22 cellular contexts compared by ENCODE assay signal in genomic region chr2:161910200-161910599, GRCh38.
DNase-seq lines count a peak whose midpoint lies in the region; ATAC-seq, FAIRE-seq and TF ChIP-seq lines count a peak whose summit lies in the region.
"Had no signal": no experiment of that assay in that cellular context is flagged by ENCODE, and none has a peak within 500 bp of the region (broad histone marks: within the 10 kb centered on the region; RNA-seq: fewer than 3 reads in every experiment).

No MANE protein-coding gene starts in this region.

- no peak overlapping the region for H2BK5ac ChIP-seq in IMR-90 (ENCODE audit: low read depth, low read length, poor library complexity, severe bottlenecking)

- 0% methylated on average over 2 of the region's 2 CpGs for WGBS in HepG2 (ENCODE audit: low lambda C conversion rate)
- WGBS in right lobe of liver (ENCODE audit: insufficient coverage, low coverage, low lambda C conversion rate, missing lambda C conversion rate): 33% methylated on average over 2 of the region's 2 CpGs
- no CpG with 5 or more reads among the region's 2 CpGs for WGBS in IMR-90 (ENCODE audit: extremely low coverage in 2 of 2, insufficient read length in 1 of 2), 2 experiments

- H4K20me1 ChIP-seq in HepG2 (ENCODE audit: insufficient read depth, low read length): no peaks in the 10 kb centered on the region
- H4K20me1 ChIP-seq in IMR-90 (ENCODE audit: insufficient read depth, low read length): no peaks in the 10 kb centered on the region
- H4K20me1 ChIP-seq: BLaER1 had no signal

- POLR2A ChIA-PET in HepG2 (lab: Yijun Ruan, JAX): no interaction called here
- POLR2A ChIA-PET in IMR-90 (lab: Charles Lee; ENCODE audit: unreplicated experiment): no interaction called here

- H3K79me2 ChIP-seq in HepG2 (ENCODE audit: insufficient read depth, low read length): no peaks in the 10 kb centered on the region

- CTCF ChIA-PET in HepG2 (lab: Yijun Ruan, JAX; ENCODE audit: low intra/inter-chr PET ratio, low total read pairs) (no interaction called here), IMR-90 (lab: Yijun Ruan, JAX) (no interaction called here)

- peaks cover 33% of the 10 kb centered on the region for H3K4me1 Mint-ChIP-seq in stimulated activated effector memory CD8-positive, alpha-beta T cell treated with anti-CD3 and anti-CD28 coated beads, Interleukin-12 subunit alpha, Interleukin-12 subunit beta, amount 100 ng/mL, for 72 hours
- H3K4me1 Mint-ChIP-seq: CD14-positive monocyte had no signal

- H3K14ac ChIP-seq in IMR-90 (replicated peaks; ENCODE audit: low read depth, low read length): no peak overlapping the region

- no peak overlapping the region for H3K27ac ChIP-seq in HepG2 (ENCODE audit: extremely low read length, insufficient read depth, low read length)
- H3K27ac ChIP-seq in right lobe of liver: no peak overlapping the region
- no peak overlapping the region for H3K27ac ChIP-seq in IMR-90 (ENCODE audit: insufficient read depth, low read length)
- H3K27ac ChIP-seq: 22Rv1, BLaER1 had no signal

- H3K4me2 ChIP-seq in HepG2 (ENCODE audit: low read depth, low read length): no peak overlapping the region
- H3K4me2 ChIP-seq in IMR-90 (ENCODE audit: low read depth, low read length): no peak overlapping the region
- H3K4me2 ChIP-seq: BLaER1 had no signal

- DNase-seq in HepG2 (ENCODE audit: low spot score) (no peak), right lobe of liver (no peak), IMR-90 (no peak), NCI-H446 (lab: John Stamatoyannopoulos, UW) (no peak)
- DNase-seq in stimulated activated effector memory CD8-positive, alpha-beta T cell treated with anti-CD3 and anti-CD28 coated beads, Interleukin-12 subunit alpha, Interleukin-12 subunit beta, amount 100 ng/mL, for 72 hours (ENCODE audit: low spot score in 2 of 2): no peak
- DNase-seq: ACHN; BE2C; C1 segment of cervical spinal cord; Caco-2; Calu3; CD4-positive, alpha-beta memory T cell; CD4-positive, CD25-positive, alpha-beta regulatory T cell; DMS79 treated with DMSO at 0.1 percent for 48 hours; GF-D8 had no signal

- H3K4me1 ChIP-seq in HepG2 (ENCODE audit: insufficient read depth, low read length) (no peaks in the 10 kb centered on the region), right lobe of liver (no peaks in the 10 kb centered on the region), IMR-90 (ENCODE audit: control insufficient read depth, insufficient read depth, low read length) (no peaks in the 10 kb centered on the region)
- H3K4me1 ChIP-seq: BE2C, Caco-2 had no signal

- peak overlapping the region; percentile 73 for H3K4me3 Mint-ChIP-seq in stimulated activated effector memory CD8-positive, alpha-beta T cell treated with anti-CD3 and anti-CD28 coated beads, Interleukin-12 subunit alpha, Interleukin-12 subunit beta, amount 100 ng/mL, for 72 hours
- H3K4me3 Mint-ChIP-seq: CD14-positive monocyte; CD4-positive, CD25-positive, alpha-beta regulatory T cell had no signal

- dilution Hi-C loops in IMR-90 (cut with HindIII; ENCODE audit: low sequenced_read_pairs, unreplicated experiment): no loop called here

- in situ Hi-C loops in HepG2 (cut with HindIII; ENCODE audit: extremely low pct_ligation_motif_present, low pct_unique_long_range_greater_than_20kb) (no loop called here), IMR-90 (cut with MboI; ENCODE audit: low sequenced_read_pairs) (no loop called here)

- no peak overlapping the region for H2AK5ac ChIP-seq in IMR-90 (ENCODE audit: low read depth, low read length)

- no peak overlapping the region for H3K4me3 ChIP-seq in HepG2 (replicated peaks in 1 of 3; ENCODE audit: insufficient read depth in 1 of 3, low read depth in 2 of 3, low read length in 3 of 3)
- no peak overlapping the region for H3K4me3 ChIP-seq in right lobe of liver
- no peak overlapping the region for H3K4me3 ChIP-seq in IMR-90 (ENCODE audit: insufficient read depth, low read depth, low read length)
- H3K4me3 ChIP-seq: BLaER1 had no signal

- TF ChIP-seq POLR2A in HepG2 (IDR thresholded peaks at IDR 0.05; ENCODE audit: insufficient read depth in 1 of 2, low read depth in 2 of 2, low read length in 2 of 2): no peak
- TF ChIP-seq POLR2A in right lobe of liver (IDR thresholded peaks at IDR 0.05): no peak
- TF ChIP-seq POLR2A in IMR-90 (IDR thresholded peaks at IDR 0.05; ENCODE audit: low read depth, low read length): no peak

- TF ChIP-seq CTCF in HepG2 (CRISPR knock-in tag; IDR thresholded peaks at IDR 0.05): no peak
- TF ChIP-seq CTCF in right lobe of liver (IDR thresholded peaks at IDR 0.05): no peak
- no peak for TF ChIP-seq CTCF in IMR-90 (conservative IDR thresholded peaks at IDR 0.05; ENCODE audit: low read depth, low read length)

- no peak overlapping the region for H3K23ac ChIP-seq in IMR-90 (ENCODE audit: low read depth, low read length)

- H3K9ac ChIP-seq in HepG2 (ENCODE audit: insufficient read depth, low read depth, low read length) (no peak overlapping the region), IMR-90 (ENCODE audit: low read depth, low read length) (no peak overlapping the region)
- H3K9ac ChIP-seq: BLaER1 had no signal

- no peak overlapping the region for H4K91ac ChIP-seq in IMR-90 (ENCODE audit: insufficient read depth, low read depth, low read length)

- H4K5ac ChIP-seq in IMR-90 (ENCODE audit: low read depth, low read length): no peak overlapping the region

- H3K36me3 Mint-ChIP-seq in stimulated activated effector memory CD8-positive, alpha-beta T cell treated with anti-CD3 and anti-CD28 coated beads, Interleukin-12 subunit alpha, Interleukin-12 subunit beta, amount 100 ng/mL, for 72 hours: peaks cover 68% of the 10 kb centered on the region
- H3K36me3 Mint-ChIP-seq: CD14-positive monocyte; CD4-positive, alpha-beta memory T cell; CD4-positive, CD25-positive, alpha-beta regulatory T cell had no signal

- no TSS peak for BruUV-seq in HepG2 (replicated peaks; lab: Mats Ljungman, UMichigan)
- BruUV-seq in IMR-90 (replicated peaks; lab: Mats Ljungman, UMichigan): no TSS peak

- H2AK9ac ChIP-seq in IMR-90 (replicated peaks; ENCODE audit: low read depth, low read length, poor library complexity): no peak overlapping the region

- TF ChIP-seq EP300 in HepG2 (IDR thresholded peaks at IDR 0.05; ENCODE audit: low read depth in 2 of 2, low read length in 2 of 2) (no peak), HepG2 (CRISPR knock-in tag; IDR thresholded peaks at IDR 0.05; ENCODE audit: borderline replicate concordance) (no peak)

- H3K18ac ChIP-seq in IMR-90 (ENCODE audit: low read depth, low read length): no peak overlapping the region

- FAIRE-seq in HepG2 (lab: Jason Lieb, UNC): no peak
- FAIRE-seq: D721Med, G401.6, GM12891, GM19239 had no signal

- no peak overlapping the region for H2BK20ac ChIP-seq in IMR-90 (ENCODE audit: low read depth, low read length)

- peak overlapping the region; percentile 92 for H3K27ac Mint-ChIP-seq in stimulated activated effector memory CD8-positive, alpha-beta T cell treated with anti-CD3 and anti-CD28 coated beads, Interleukin-12 subunit alpha, Interleukin-12 subunit beta, amount 100 ng/mL, for 72 hours
- H3K27ac Mint-ChIP-seq: CD14-positive monocyte; CD4-positive, alpha-beta memory T cell; CD4-positive, CD25-positive, alpha-beta regulatory T cell had no signal

- no peak overlapping the region for H2BK15ac ChIP-seq in IMR-90 (ENCODE audit: low read depth, low read length)

- no peaks in the 10 kb centered on the region for H3K9me1 ChIP-seq in IMR-90 (ENCODE audit: insufficient read depth, low read length)

- H3K36me3 ChIP-seq in HepG2 (replicated peaks in 1 of 2; ENCODE audit: control insufficient read depth in 1 of 2, insufficient read depth in 2 of 2, low read length in 2 of 2) (no peaks in the 10 kb centered on the region), right lobe of liver (no peaks in the 10 kb centered on the region), IMR-90 (ENCODE audit: control insufficient read depth, insufficient read depth, low read length) (no peaks in the 10 kb centered on the region)
- H3K36me3 ChIP-seq: BE2C, BLaER1 had no signal

- H3K27me3 ChIP-seq in HepG2 (ENCODE audit: control insufficient read depth in 1 of 2, insufficient read depth in 2 of 2, low read length in 2 of 2) (no peaks in the 10 kb centered on the region), right lobe of liver (no peaks in the 10 kb centered on the region), IMR-90 (ENCODE audit: control insufficient read depth, insufficient read depth, low read length) (no peaks in the 10 kb centered on the region)
- H3K27me3 ChIP-seq: BE2C, BLaER1 had no signal

- H3K9me3 ChIP-seq in HepG2 (ENCODE audit: low read length): no peaks in the 10 kb centered on the region
- no peaks in the 10 kb centered on the region for H3K9me3 ChIP-seq in right lobe of liver
- H3K9me3 ChIP-seq in IMR-90 (ENCODE audit: control insufficient read depth, insufficient read depth, low read length): no peaks in the 10 kb centered on the region
- H3K9me3 ChIP-seq: BE2C, Caco-2 had no signal

- no peaks in the 10 kb centered on the region for H3K79me1 ChIP-seq in IMR-90 (ENCODE audit: low read depth in 1 of 2, low read length in 2 of 2)

- no peak overlapping the region for H3K4ac ChIP-seq in IMR-90 (ENCODE audit: low read depth, low read length)

- no peak overlapping the region for H3K56ac ChIP-seq in IMR-90 (ENCODE audit: extremely low read depth, insufficient read depth, low read length)

- TF ChIP-seq RAD21 in HepG2 (CRISPR knock-in tag; IDR thresholded peaks at IDR 0.05) (no peak), IMR-90 (IDR thresholded peaks at IDR 0.05; ENCODE audit: low read length) (no peak)

- no peak for ATAC-seq in HepG2
- ATAC-seq in right lobe of liver: no peak
- no peak for ATAC-seq in IMR-90 (ENCODE audit: low read depth)
- no peak for ATAC-seq in stimulated activated effector memory CD8-positive, alpha-beta T cell treated with anti-CD3 and anti-CD28 coated beads, Interleukin-12 subunit alpha, Interleukin-12 subunit beta, amount 100 ng/mL, for 72 hours
- no peak for ATAC-seq in HG03521 (IDR thresholded peaks at IDR 0.05; ENCODE audit: unreplicated experiment)

- H4K8ac ChIP-seq in IMR-90 (ENCODE audit: low read depth in 2 of 2, low read length in 2 of 2): no peak overlapping the region

- H2AFZ ChIP-seq in HepG2 (ENCODE audit: low read length) (no peak overlapping the region), IMR-90 (replicated peaks; ENCODE audit: low read length, poor library complexity) (no peak overlapping the region)

- H2BK120ac ChIP-seq in IMR-90 (ENCODE audit: low read depth, low read length): no peak overlapping the region

- H3K9me3 Mint-ChIP-seq in stimulated activated effector memory CD8-positive, alpha-beta T cell treated with anti-CD3 and anti-CD28 coated beads, Interleukin-12 subunit alpha, Interleukin-12 subunit beta, amount 100 ng/mL, for 72 hours: no peaks in the 10 kb centered on the region
- H3K9me3 Mint-ChIP-seq: CD4-positive, alpha-beta memory T cell had no signal

- intact Hi-C loops in HepG2 (cut with micrococcal nuclease; ENCODE audit: unreplicated experiment): no loop called here
- intact Hi-C loops in right lobe of liver (cut with DNase I): no loop called here
- intact Hi-C loops in IMR-90 (cut with micrococcal nuclease): no loop called here

TF ChIP-seq in HepG2, 621 proteins besides CTCF, POLR2A, EP300 and RAD21 (continues in another document):
- TF ChIP-seq MAFK (conservative IDR thresholded peaks at IDR 0.05 in 1 of 2, IDR thresholded peaks at IDR 0.05 in 1 of 2; ENCODE audit: low read length in 2 of 2): peak; percentile 84 to 86

TF ChIP-seq in IMR-90, 13 proteins besides CTCF, POLR2A, EP300 and RAD21:
- TF ChIP-seq MAFK (IDR thresholded peaks at IDR 0.05; ENCODE audit: low read depth, low read length): peak; percentile 68; the same call in 1 of the 2 replicates
- TF ChIP-seq CHD1 (IDR thresholded peaks at IDR 0.05; ENCODE audit: low read depth, low read length): no peak
